9 cellular contexts compared by ENCODE assay signal in the genomic region with DNA sequence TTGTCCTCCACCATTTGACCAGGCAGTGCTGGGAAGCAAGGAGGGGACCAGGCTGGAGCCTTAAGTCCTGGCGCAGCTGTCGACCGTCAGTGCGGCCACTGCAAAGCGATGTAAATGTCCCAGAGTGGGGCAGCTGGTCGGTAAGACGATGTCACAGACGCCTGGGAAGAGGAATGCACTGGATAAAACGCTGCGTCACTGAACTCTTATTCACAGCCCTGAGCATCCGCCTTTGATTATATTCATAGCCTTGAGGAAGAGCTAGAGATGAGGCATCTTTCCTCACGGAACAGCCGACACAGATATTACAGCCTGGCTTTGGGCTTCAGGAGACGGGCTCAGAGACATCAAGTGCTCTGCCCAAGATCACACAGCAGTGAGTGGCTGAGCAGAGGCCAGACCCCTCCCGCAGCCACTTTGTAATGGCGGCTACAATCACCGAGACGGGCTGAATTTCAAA. TPM values are rescaled to one million over a fixed set of nuclear protein-coding genes. Genes with fewer than 3 reads are reported as not detected.
DNase-seq lines count a peak whose midpoint lies in the region; ATAC-seq and TF ChIP-seq lines count a peak whose summit lies in the region.
"Had no signal": no experiment of that assay in that cellular context is flagged by ENCODE, and none has a peak within 500 bp of the region (broad histone marks: within the 10 kb centered on the region; RNA-seq: fewer than 3 reads in every experiment).

No MANE protein-coding gene starts in this region.

- peak overlapping the region; percentile 71 for H3K4me2 ChIP-seq in SK-N-SH

- POLR2A ChIA-PET in SK-N-SH (lab: Yijun Ruan, JAX): interaction anchor here (2.1 kb wide), 1 partner anchor 18 kb away, joined by 7 read pairs; the partner anchor contains the start of gene TUBGCP3
- POLR2A ChIA-PET in activated CD8-positive, alpha-beta T cell treated with anti-CD3 and anti-CD28 coated beads, Interleukin-2, amount 10 ng/mL, durations not matched to agents 7 days and 5 days (lab: Charles Lee): interaction anchor here (1.2 kb wide), 1 partner anchor 18 kb away, joined by 4 read pairs; the partner anchor contains the start of gene TUBGCP3

- H3K27me3 ChIP-seq in SK-N-SH (ENCODE audit: insufficient read depth): no peaks in the 10 kb centered on the region; the same call in 1 of the 2 replicates
- peaks cover 0 to 2% of the 10 kb centered on the region in 2 donors for H3K27me3 ChIP-seq in stomach smooth muscle (ENCODE audit: control insufficient read depth in 1 of 2, insufficient read depth in 2 of 2, low read length in 2 of 2)

- H3K36me3 ChIP-seq in SK-N-SH (replicated peaks in 1 of 2; ENCODE audit: control insufficient read depth in 1 of 2, insufficient read depth in 2 of 2, low read length in 1 of 2) (no peaks in the 10 kb centered on the region), stomach smooth muscle (ENCODE audit: control insufficient read depth in 2 of 2, insufficient read depth in 2 of 2, low read length in 2 of 2) (no peaks in the 10 kb centered on the region)

- H3K9me3 ChIP-seq in SK-N-SH: no peaks in the 10 kb centered on the region
- H3K9me3 ChIP-seq in iPS-18c (ENCODE audit: control insufficient read depth, insufficient read depth, low read length): no peaks in the 10 kb centered on the region
- no peaks in the 10 kb centered on the region for H3K9me3 ChIP-seq in stomach smooth muscle (ENCODE audit: control insufficient read depth in 2 of 2, low read length in 2 of 2)

- H3K4me3 ChIP-seq in SK-N-SH (ENCODE audit: low read depth in 2 of 2, low read length in 1 of 2) (peak overlapping the region; percentile 55 to 61; a peak in 2 of 4 replicates), iPS-18c (ENCODE audit: insufficient read depth, low read depth, low read length) (peak overlapping the region; percentile 49; the same call in 1 of the 2 replicates), stomach smooth muscle (ENCODE audit: low read length in 2 of 2) (peak overlapping the region; percentile 78 to 80)

- TF ChIP-seq EP300 in SK-N-SH (IDR thresholded peaks at IDR 0.05; ENCODE audit: borderline replicate concordance in 1 of 2, low read depth in 1 of 2, low read length in 1 of 2): no peak

- no peaks in the 10 kb centered on the region for H3F3A ChIP-seq in SK-N-SH (replicated peaks; ENCODE audit: insufficient read depth)

- peak overlapping the region; percentile 79 for H3K4me3 Mint-ChIP-seq in activated CD8-positive, alpha-beta T cell treated with anti-CD3 and anti-CD28 coated beads, Interleukin-2, amount 10 ng/mL, durations not matched to agents 7 days and 5 days

- no peak overlapping the region for H3K27ac Mint-ChIP-seq in activated CD8-positive, alpha-beta T cell treated with anti-CD3 and anti-CD28 coated beads, Interleukin-2, amount 10 ng/mL, durations not matched to agents 7 days and 5 days

- no peaks in the 10 kb centered on the region for H3K36me3 Mint-ChIP-seq in activated CD8-positive, alpha-beta T cell treated with anti-CD3 and anti-CD28 coated beads, Interleukin-2, amount 10 ng/mL, durations not matched to agents 7 days and 5 days (ENCODE audit: low read depth)

- CTCF ChIA-PET in SK-N-SH (lab: Yijun Ruan, JAX): interaction anchor here (0.6 to 3.5 kb wide), 28 partner anchors 9 to 1127 kb away, joined by 3 to 32 read pairs (median 4); partner anchors contain the start of gene TUBGCP3
- CTCF ChIA-PET in activated CD8-positive, alpha-beta T cell treated with anti-CD3 and anti-CD28 coated beads, Interleukin-2, amount 10 ng/mL, durations not matched to agents 7 days and 5 days (lab: Charles Lee): interaction anchor here (0.7 to 3.2 kb wide), 20 partner anchors 10 to 1131 kb away, joined by 3 to 13 read pairs (median 3); no protein-coding TSS in a partner anchor

- H3K27me3 Mint-ChIP-seq in activated CD8-positive, alpha-beta T cell treated with anti-CD3 and anti-CD28 coated beads, Interleukin-2, amount 10 ng/mL, durations not matched to agents 7 days and 5 days (ENCODE audit: low read depth): peaks cover 27% of the 10 kb centered on the region

- no peak for TF ChIP-seq CTCF in SK-N-SH (IDR thresholded peaks at IDR 0.05)

- DNase-seq in SK-N-SH (no peak), superior temporal gyrus (ENCODE audit: extremely low spot score) (no peak), islet precursor cell (no peak)
- DNase-seq in activated CD8-positive, alpha-beta T cell treated with anti-CD3 and anti-CD28 coated beads, Interleukin-2, amount 10 ng/mL, durations not matched to agents 7 days and 5 days: no peak

- WGBS in SK-N-SH (ENCODE audit: low lambda C conversion rate): 90% methylated on average over 16 of the region's 18 CpGs

- no peaks in the 10 kb centered on the region for H3K9me3 Mint-ChIP-seq in activated CD8-positive, alpha-beta T cell treated with anti-CD3 and anti-CD28 coated beads, Interleukin-2, amount 10 ng/mL, durations not matched to agents 7 days and 5 days (ENCODE audit: insufficient read depth)

- ATAC-seq in SK-N-SH treated with all-trans-retinoic acid at 6 μM for 48 hours (no peak), GM19397 (IDR thresholded peaks at IDR 0.05; ENCODE audit: unreplicated experiment) (no peak)
- no peak for ATAC-seq in activated CD8-positive, alpha-beta T cell treated with anti-CD3 and anti-CD28 coated beads, Interleukin-2, amount 10 ng/mL, durations not matched to agents 7 days and 5 days

- TF ChIP-seq RAD21 in SK-N-SH (IDR thresholded peaks at IDR 0.05; ENCODE audit: low read length): no peak

- no peak overlapping the region for H3K9ac ChIP-seq in SK-N-SH
- peak overlapping the region; percentile 78 for H3K9ac ChIP-seq in stomach smooth muscle (ENCODE audit: low read length in 2 of 2)

- H2AFZ ChIP-seq in SK-N-SH (ENCODE audit: low read depth): peak overlapping the region; percentile 91

- H3K4me1 Mint-ChIP-seq in activated CD8-positive, alpha-beta T cell treated with anti-CD3 and anti-CD28 coated beads, Interleukin-2, amount 10 ng/mL, durations not matched to agents 7 days and 5 days (ENCODE audit: low read depth): peaks cover 11% of the 10 kb centered on the region

- H3K4me1 ChIP-seq in SK-N-SH (ENCODE audit: control insufficient read depth in 1 of 2, insufficient read depth in 2 of 2, low read depth in 1 of 2, low read length in 1 of 2) (no peaks in the 10 kb centered on the region; a peak in 1 of 4 replicates), stomach smooth muscle (ENCODE audit: control insufficient read depth, insufficient read depth, low read length) (peaks cover 9% of the 10 kb centered on the region)

- no peaks in the 10 kb centered on the region for H4K20me1 ChIP-seq in SK-N-SH (ENCODE audit: insufficient read depth)

- no peaks in the 10 kb centered on the region for H3K9me2 ChIP-seq in SK-N-SH

- H3K27ac ChIP-seq in SK-N-SH (ENCODE audit: low read depth in 2 of 2, low read length in 1 of 2) (no peak overlapping the region), stomach smooth muscle (ENCODE audit: low read length) (no peak overlapping the region)
- H3K27ac ChIP-seq: HL-60 had no signal

- H3K79me2 ChIP-seq in SK-N-SH (ENCODE audit: insufficient read depth): no peaks in the 10 kb centered on the region

TF ChIP-seq in SK-N-SH treated with all-trans-retinoic acid at 6 μM for 48 hours, 23 proteins besides CTCF, POLR2A, EP300 and RAD21 (continues in another document):
- TF ChIP-seq ZNF8 (CRISPR knock-in tag; IDR thresholded peaks at IDR 0.05): no peak
- no peak for TF ChIP-seq RARB (CRISPR knock-in tag; IDR thresholded peaks at IDR 0.05)
- no peak for TF ChIP-seq TOX (CRISPR knock-in tag; IDR thresholded peaks at IDR 0.05; ENCODE audit: borderline replicate concordance)
- no peak for TF ChIP-seq TSHZ2 (CRISPR knock-in tag; IDR thresholded peaks at IDR 0.05)
- TF ChIP-seq SNAI2 (CRISPR knock-in tag; IDR thresholded peaks at IDR 0.05): no peak
- TF ChIP-seq ZC3H10 (CRISPR knock-in tag; IDR thresholded peaks at IDR 0.05): no peak
- no peak for TF ChIP-seq POU6F1 (CRISPR knock-in tag; IDR thresholded peaks at IDR 0.05; ENCODE audit: borderline replicate concordance, low read depth)

RNA-seq across cellular contexts. Expression of gene TUBGCP3, which starts 17.6 kb away (rescaled TPM):
- polyA plus RNA-seq in SK-N-SH (2012; rRNA removed): 16.8 and 16.9 TPM in 2 replicates
- 13.8 and 17.1 TPM in 2 replicates for polyA plus RNA-seq in SK-N-SH (2012; cell fraction: cytosol; rRNA removed)
- 29.4 and 32.2 TPM in 2 replicates for polyA plus RNA-seq in SK-N-SH (2012; cell fraction: nucleus; rRNA removed)
- total RNA-seq in activated CD8-positive, alpha-beta T cell treated with anti-CD3 and anti-CD28 coated beads, Interleukin-2, amount 10 ng/mL, durations not matched to agents 7 days and 5 days: 10 to 100 TPM; 57.4 to 66.5 TPM
